Comparison of ENCODE assay signal across 19 cellular contexts in genomic region chr7:76315372-76315771, GRCh38. TPM values are rescaled to one million over a fixed set of nuclear protein-coding genes. Genes with fewer than 3 reads are reported as not detected.
DNase-seq lines count a peak whose midpoint lies in the region; ATAC-seq and TF ChIP-seq lines count a peak whose summit lies in the region.
"Had no signal": no experiment of that assay in that cellular context is flagged by ENCODE, and none has a peak within 500 bp of the region (broad histone marks: within the 10 kb centered on the region; RNA-seq: fewer than 3 reads in every experiment).

No MANE protein-coding gene starts in this region.

- H3K4me1 Mint-ChIP-seq in activated naive CD4-positive, alpha-beta T cell treated with anti-CD3 and anti-CD28 coated beads for 36 hours (ENCODE audit: low read depth): peaks cover 24% of the 10 kb centered on the region

- ATAC-seq in aorta (ENCODE audit: low FRiP score) (no peak), HG02970 (IDR thresholded peaks at IDR 0.05; ENCODE audit: low FRiP score, unreplicated experiment) (no peak), SK-N-SH treated with all-trans-retinoic acid at 6 μM for 48 hours (no peak)
- ATAC-seq: left cardiac atrium; stimulated activated naive CD8-positive, alpha-beta T cell treated with anti-CD3 and anti-CD28 coated beads, Interleukin-15, amount 100 ng/mL, for 72 hours; WTC11 had no signal

- H3K9me2 ChIP-seq in OCI-LY1 (ENCODE audit: low read depth, low read length): no peaks in the 10 kb centered on the region

- H3K27ac Mint-ChIP-seq in activated naive CD4-positive, alpha-beta T cell treated with anti-CD3 and anti-CD28 coated beads for 36 hours: no peak overlapping the region
- H3K27ac Mint-ChIP-seq: CD4-positive, alpha-beta T cell; WTC11 had no signal

- 77 to 79% methylated on average over 5 of the region's 5 CpGs for WGBS in aorta, 2 donors

- H3K4me2 ChIP-seq in OCI-LY1 (ENCODE audit: low read length): no peak overlapping the region

- no peaks in the 10 kb centered on the region for H4K20me1 ChIP-seq in OCI-LY1 (ENCODE audit: insufficient read depth, low read length)

- H3K4me3 Mint-ChIP-seq in activated naive CD4-positive, alpha-beta T cell treated with anti-CD3 and anti-CD28 coated beads for 36 hours: no peak overlapping the region
- H3K4me3 Mint-ChIP-seq: CD4-positive, alpha-beta T cell; stimulated activated naive CD8-positive, alpha-beta T cell treated with anti-CD3 and anti-CD28 coated beads, Interleukin-15, amount 100 ng/mL, for 72 hours; WTC11 had no signal

- no peak overlapping the region for H3K9ac ChIP-seq in OCI-LY1 (ENCODE audit: low read length)
- H3K9ac ChIP-seq: GM23248 had no signal

- CTCF ChIA-PET in activated naive CD4-positive, alpha-beta T cell treated with anti-CD3 and anti-CD28 coated beads for 36 hours (lab: Charles Lee): interaction anchor here (0.6 to 7.2 kb wide), 8 partner anchors 12 to 159 kb away, joined by 3 to 103 read pairs (median 3); no protein-coding TSS in a partner anchor

- H2AFZ ChIP-seq in OCI-LY1 (ENCODE audit: low read length): no peak overlapping the region
- H2AFZ ChIP-seq: GM23248 had no signal

- peak; percentile 38 for DNase-seq in activated naive CD4-positive, alpha-beta T cell treated with anti-CD3 and anti-CD28 coated beads for 36 hours
- DNase-seq in activated naive CD4-positive, alpha-beta T cell treated with Interleukin-2 at 50 U/mL for 16 hours: no peak
- peak; percentile 62 to 77 for DNase-seq in erythroblast (lab: John Stamatoyannopoulos, UW)
- peak; percentile 38 to 49 for DNase-seq in aorta
- DNase-seq in Peyer's patch: no peak
- DNase-seq: activated gamma-delta T cell treated with Interleukin-2 at 50 U/mL for 16 hours; CD4-positive, alpha-beta T cell; GM23248; left cardiac atrium; midbrain; NCI-H1105; NCI-H774; stimulated activated naive CD8-positive, alpha-beta T cell treated with anti-CD3 and anti-CD28 coated beads, Interleukin-15, amount 100 ng/mL, for 72 hours had no signal

- TF ChIP-seq CTCF in OCI-LY1 (IDR thresholded peaks at IDR 0.05; ENCODE audit: low read length) (peak; percentile 15; the same call in 1 of the 2 replicates), Peyer's patch (IDR thresholded peaks at IDR 0.05) (peak in 3 of 6 experiments; percentile 14 to 49 (median 21))

- 0 out of 2 replicates have a peak, but pooled peaks cover 3% of the 10 kb centered on the region for H3K36me3 ChIP-seq in OCI-LY1 (ENCODE audit: insufficient read depth, low read length)
- no peaks in the 10 kb centered on the region for H3K36me3 ChIP-seq in aorta (ENCODE audit: control insufficient read depth in 1 of 2, insufficient read depth in 2 of 2, low read length in 1 of 2)
- no peaks in the 10 kb centered on the region for H3K36me3 ChIP-seq in Peyer's patch
- H3K36me3 ChIP-seq: ascending aorta, right atrium auricular region had no signal

- H3K36me3 Mint-ChIP-seq in activated naive CD4-positive, alpha-beta T cell treated with anti-CD3 and anti-CD28 coated beads for 36 hours (ENCODE audit: low read depth): no peaks in the 10 kb centered on the region
- H3K36me3 Mint-ChIP-seq: WTC11 had no signal

- no peaks in the 10 kb centered on the region for H3K27me3 ChIP-seq in OCI-LY1 (ENCODE audit: insufficient read depth, low read length)
- H3K27me3 ChIP-seq in aorta (ENCODE audit: control insufficient read depth in 1 of 2, insufficient read depth in 2 of 2, low read length in 1 of 2): no peaks in the 10 kb centered on the region
- no peaks in the 10 kb centered on the region for H3K27me3 ChIP-seq in Peyer's patch
- H3K27me3 ChIP-seq: ascending aorta, right atrium auricular region had no signal

- intact Hi-C loops in activated naive CD4-positive, alpha-beta T cell treated with anti-CD3 and anti-CD28 coated beads for 36 hours (cut with micrococcal nuclease): loop anchor here (5.0 kb wide), 1 partner anchor 308 kb away; no protein-coding TSS in a partner anchor
- intact Hi-C loops in aorta (cut with DNase I): loop anchor here in 1 of 2 donors (2.0 to 5.0 kb wide), 4 partner anchors 25 to 137 kb away; no protein-coding TSS in a partner anchor

- H3K9me3 ChIP-seq in OCI-LY1 (ENCODE audit: low read length) (no peaks in the 10 kb centered on the region), aorta (ENCODE audit: control insufficient read depth, low read length) (no peaks in the 10 kb centered on the region), Peyer's patch (no peaks in the 10 kb centered on the region)
- H3K9me3 ChIP-seq: ascending aorta, right atrium auricular region had no signal

- H3F3A ChIP-seq in OCI-LY1 (ENCODE audit: insufficient read depth, low read length): 0 out of 2 replicates have a peak, but pooled peaks cover 11% of the 10 kb centered on the region

- no peak overlapping the region for H3K27ac ChIP-seq in OCI-LY1 (ENCODE audit: low read depth, low read length, poor library complexity, severe bottlenecking)
- H3K27ac ChIP-seq in aorta (ENCODE audit: low read depth in 1 of 2, low read length in 2 of 2): no peak overlapping the region
- no peak overlapping the region for H3K27ac ChIP-seq in Peyer's patch
- H3K27ac ChIP-seq: ascending aorta, GM23248, right atrium auricular region had no signal

- no peaks in the 10 kb centered on the region for H3K9me3 Mint-ChIP-seq in activated naive CD4-positive, alpha-beta T cell treated with anti-CD3 and anti-CD28 coated beads for 36 hours
- H3K9me3 Mint-ChIP-seq: CD4-positive, alpha-beta T cell; stimulated activated naive CD8-positive, alpha-beta T cell treated with anti-CD3 and anti-CD28 coated beads, Interleukin-15, amount 100 ng/mL, for 72 hours; WTC11 had no signal

- H3K4me1 ChIP-seq in OCI-LY1 (ENCODE audit: insufficient read depth, low read length, severe bottlenecking): peaks cover 27% of the 10 kb centered on the region
- peaks cover 0 to 2% of the 10 kb centered on the region in 2 donors for H3K4me1 ChIP-seq in aorta (ENCODE audit: control insufficient read depth in 1 of 2, insufficient read depth in 2 of 2, low read length in 2 of 2)
- peaks cover 0 to 20% (median 0%) of the 10 kb centered on the region in 4 donors for H3K4me1 ChIP-seq in Peyer's patch

- H3K27me3 Mint-ChIP-seq in activated naive CD4-positive, alpha-beta T cell treated with anti-CD3 and anti-CD28 coated beads for 36 hours (ENCODE audit: low read depth): no peaks in the 10 kb centered on the region
- H3K27me3 Mint-ChIP-seq: CD4-positive, alpha-beta T cell; stimulated activated naive CD8-positive, alpha-beta T cell treated with anti-CD3 and anti-CD28 coated beads, Interleukin-15, amount 100 ng/mL, for 72 hours had no signal

- H3K4me3 ChIP-seq in OCI-LY1 (ENCODE audit: low read depth, low read length, poor library complexity, severe bottlenecking) (no peak overlapping the region), aorta (ENCODE audit: low read length in 2 of 2) (no peak overlapping the region), Peyer's patch (no peak overlapping the region)
- H3K4me3 ChIP-seq: ascending aorta, GM23248, right atrium auricular region had no signal

- TF ChIP-seq POLR2A in erythroblast (IDR thresholded peaks at IDR 0.05; ENCODE audit: low read length): no peak
- no peak for TF ChIP-seq POLR2A in Peyer's patch (IDR thresholded peaks at IDR 0.05)

- no peaks in the 10 kb centered on the region for H3K79me2 ChIP-seq in OCI-LY1 (ENCODE audit: insufficient read depth, low read length)

TF ChIP-seq in SK-N-SH treated with all-trans-retinoic acid at 6 μM for 48 hours, 23 proteins besides CTCF, POLR2A, EP300 and RAD21 (continues in another document):
- no peak for TF ChIP-seq BACH2 (CRISPR knock-in tag; IDR thresholded peaks at IDR 0.05; ENCODE audit: borderline replicate concordance)
- no peak for TF ChIP-seq TOX (CRISPR knock-in tag; IDR thresholded peaks at IDR 0.05; ENCODE audit: borderline replicate concordance)
- no peak for TF ChIP-seq ZNF8 (CRISPR knock-in tag; IDR thresholded peaks at IDR 0.05)
- no peak for TF ChIP-seq TCF4 (CRISPR knock-in tag; IDR thresholded peaks at IDR 0.05; ENCODE audit: borderline replicate concordance)
- TF ChIP-seq SNAI2 (CRISPR knock-in tag; IDR thresholded peaks at IDR 0.05): no peak
- no peak for TF ChIP-seq PPARA (CRISPR knock-in tag; IDR thresholded peaks at IDR 0.05; ENCODE audit: borderline replicate concordance)
- TF ChIP-seq ZFP3 (CRISPR knock-in tag; IDR thresholded peaks at IDR 0.05): no peak
- TF ChIP-seq ZNF70 (CRISPR knock-in tag; IDR thresholded peaks at IDR 0.05): no peak
- no peak for TF ChIP-seq ZFP30 (CRISPR knock-in tag; IDR thresholded peaks at IDR 0.05)
- TF ChIP-seq CSRNP3 (CRISPR knock-in tag; IDR thresholded peaks at IDR 0.05): no peak

RNA-seq across cellular contexts. Expression of gene HSPB1, which starts 12.9 kb away (rescaled TPM):
- total RNA-seq in activated naive CD4-positive, alpha-beta T cell treated with anti-CD3 and anti-CD28 coated beads for 36 hours: 100 to 1,000 TPM; 106 to 115 TPM
- total RNA-seq in aorta: 1,000 to 10,000 TPM; 1,225 to 2,295 TPM
- 1,000 to 10,000 TPM in 1 of 2 donors, 100 to 1,000 TPM in 1; 742 to 1,817 TPM for polyA plus RNA-seq in aorta
- 100 to 1,000 TPM in 1 of 4 donors, 10 to 100 TPM in 3; 59.0 to 139 (median 88.3) TPM for total RNA-seq in Peyer's patch

RNA-seq across cellular contexts. Expression of gene YWHAG, which starts 43.4 kb away (rescaled TPM):
- total RNA-seq in activated naive CD4-positive, alpha-beta T cell treated with anti-CD3 and anti-CD28 coated beads for 36 hours: 10 to 100 TPM; 95.3 to 96.9 TPM
- total RNA-seq in aorta: 100 to 1,000 TPM; 104 to 121 TPM
- polyA plus RNA-seq in aorta: 10 to 100 TPM; 40.0 to 58.2 TPM
- 10 to 100 TPM; 40.5 to 74.3 (median 53.6) TPM for total RNA-seq in Peyer's patch

Comparison
In these comparisons a context has a peak if more than half of its experiments do, and no peak if none do; other contexts are left out.
1. DNase-seq: peak in activated naive CD4-positive, alpha-beta T cell treated with anti-CD3 and anti-CD28 coated beads for 36 hours (single experiment), erythroblast (2 of 2) and aorta (2 of 2); none in activated naive CD4-positive, alpha-beta T cell treated with Interleukin-2 at 50 U/mL for 16 hours (single experiment) and Peyer's patch (0 of 3).
2. RNA of gene HSPB1, which starts 12.9 kb away (total RNA-seq): 1,225 to 2,295 TPM in aorta; 106 to 115 TPM in activated naive CD4-positive, alpha-beta T cell treated with anti-CD3 and anti-CD28 coated beads for 36 hours and 59.0 to 139 TPM in Peyer's patch; every median in the first group is over 4 times any median in the second.